ENCODE assay signal across 11 cellular contexts in genomic region chr19:1361601-1362384, GRCh38. TPM values are rescaled to one million over a fixed set of nuclear protein-coding genes. Genes with fewer than 3 reads are reported as not detected.
DNase-seq lines count a peak whose midpoint lies in the region; ATAC-seq, FAIRE-seq and TF ChIP-seq lines count a peak whose summit lies in the region.
"Had no signal": no experiment of that assay in that cellular context is flagged by ENCODE, and none has a peak within 500 bp of the region (broad histone marks: within the 10 kb centered on the region; RNA-seq: fewer than 3 reads in every experiment).

No MANE protein-coding gene starts in this region.

- no peak overlapping the region for H3K4me3 Mint-ChIP-seq in endodermal cell
- no peak overlapping the region for H3K4me3 Mint-ChIP-seq in natural killer cell
- H3K4me3 Mint-ChIP-seq: activated naive CD8-positive, alpha-beta T cell treated with anti-CD3 and anti-CD28 coated beads, Interleukin-2, amount 50 U/mL, for 24 hours had no signal

- peaks cover 32% of the 10 kb centered on the region for H3K36me3 ChIP-seq in BJ (ENCODE audit: control insufficient read depth, insufficient read depth, low read length)
- H3K36me3 ChIP-seq in endodermal cell (ENCODE audit: control insufficient read depth, insufficient read depth, low read length), result peaks cover 91% of the 10 kb centered on the region
- peaks cover 3% of the 10 kb centered on the region for H3K36me3 ChIP-seq in mesendoderm (ENCODE audit: control insufficient read depth, insufficient read depth, low read length)
- H3K36me3 ChIP-seq in kidney (ENCODE audit: control insufficient read depth in 1 of 2, insufficient read depth in 2 of 2, low read length in 2 of 2), result peaks cover 12 to 38% of the 10 kb centered on the region in 2 donors

- H3K9me3 ChIP-seq in endodermal cell (ENCODE audit: control insufficient read depth, low read length) (no peaks in the 10 kb centered on the region), kidney (ENCODE audit: control insufficient read depth in 1 of 2, low read length in 2 of 2) (no peaks in the 10 kb centered on the region)

- peak overlapping the region; percentile 78 for H3K27ac ChIP-seq in endodermal cell (ENCODE audit: low read depth, low read length)
- H3K27ac ChIP-seq in mesendoderm (ENCODE audit: low read depth, low read length), result no peak overlapping the region
- no peak overlapping the region for H3K27ac ChIP-seq in kidney (ENCODE audit: low read depth in 2 of 2, low read length in 2 of 2)

- FAIRE-seq in kidney (lab: Jason Lieb, UNC), result no peak

- H3K27me3 Mint-ChIP-seq in endodermal cell (ENCODE audit: insufficient read depth), result no peaks in the 10 kb centered on the region
- H3K27me3 Mint-ChIP-seq in natural killer cell (ENCODE audit: low read depth in 2 of 2), result no peaks in the 10 kb centered on the region
- H3K27me3 Mint-ChIP-seq: activated naive CD8-positive, alpha-beta T cell treated with anti-CD3 and anti-CD28 coated beads, Interleukin-2, amount 50 U/mL, for 24 hours had no signal

- H3K27ac Mint-ChIP-seq in endodermal cell (no peak overlapping the region), natural killer cell (no peak overlapping the region)
- H3K27ac Mint-ChIP-seq: activated naive CD8-positive, alpha-beta T cell treated with anti-CD3 and anti-CD28 coated beads, Interleukin-2, amount 50 U/mL, for 24 hours had no signal

- DNase-seq in BJ (ENCODE audit: low read depth) (no peak), NCI-H69 (lab: John Stamatoyannopoulos, UW) (peak; percentile 18), endodermal cell (no peak), non-pigmented ciliary epithelial cell (ENCODE audit: low read depth) (peak; percentile 78), mesendoderm (no peak), middle frontal gyrus (ENCODE audit: extremely low spot score, low spot score) (no peak), kidney (no peak), natural killer cell (no peak)
- DNase-seq: activated naive CD8-positive, alpha-beta T cell treated with anti-CD3 and anti-CD28 coated beads, Interleukin-2, amount 50 U/mL, for 24 hours; T-helper 2 cell had no signal

- no peak overlapping the region for H3K18ac ChIP-seq in mesendoderm (ENCODE audit: low read length)

- H3K4me1 Mint-ChIP-seq in endodermal cell, result peaks cover 27% of the 10 kb centered on the region
- H3K4me1 Mint-ChIP-seq in natural killer cell, result peaks cover 29 to 30% of the 10 kb centered on the region in 2 donors

- no peak overlapping the region for H3K4ac ChIP-seq in mesendoderm (ENCODE audit: low read depth, low read length)

- TF ChIP-seq CTCF in BJ (IDR thresholded peaks at IDR 0.05; ENCODE audit: insufficient read depth, low read depth, low read length) (no peak), endodermal cell (conservative IDR thresholded peaks at IDR 0.05) (no peak), kidney (IDR thresholded peaks at IDR 0.05; ENCODE audit: borderline replicate concordance, extremely low read depth, insufficient read depth) (no peak), natural killer cell (IDR thresholded peaks at IDR 0.05) (no peak)

- intact Hi-C loops in kidney (cut with DNase I) (no loop called here), natural killer cell (cut with micrococcal nuclease) (no loop called here)

- no peak overlapping the region for H3K4me2 ChIP-seq in mesendoderm (ENCODE audit: low read length)

- H4K5ac ChIP-seq in mesendoderm (ENCODE audit: low read length), result no peak overlapping the region

- H3K79me1 ChIP-seq in mesendoderm (ENCODE audit: low read length), result peaks cover 4% of the 10 kb centered on the region

- no peak overlapping the region for H3K56ac ChIP-seq in mesendoderm (ENCODE audit: low read length)

- H2AK5ac ChIP-seq in mesendoderm (ENCODE audit: low read length), result no peak overlapping the region

- no peak overlapping the region for H2BK5ac ChIP-seq in mesendoderm (ENCODE audit: low read length)

- peak overlapping the region; percentile 27 for H3K4me3 ChIP-seq in BJ (ENCODE audit: low read depth, low read length)
- H3K4me3 ChIP-seq in endodermal cell (ENCODE audit: low read length), result no peak overlapping the region
- no peak overlapping the region for H3K4me3 ChIP-seq in mesendoderm (ENCODE audit: low read length)
- no peak overlapping the region for H3K4me3 ChIP-seq in kidney (ENCODE audit: low read length in 2 of 2)

- ATAC-seq in natural killer cell, result no peak
- ATAC-seq: activated naive CD8-positive, alpha-beta T cell treated with anti-CD3 and anti-CD28 coated beads, Interleukin-2, amount 50 U/mL, for 24 hours; HCT116 had no signal

- H3K9me3 Mint-ChIP-seq in endodermal cell (no peaks in the 10 kb centered on the region), natural killer cell (no peaks in the 10 kb centered on the region)
- H3K9me3 Mint-ChIP-seq: activated naive CD8-positive, alpha-beta T cell treated with anti-CD3 and anti-CD28 coated beads, Interleukin-2, amount 50 U/mL, for 24 hours had no signal

- H3K27me3 ChIP-seq in BJ (ENCODE audit: control insufficient read depth, insufficient read depth, low read length) (no peaks in the 10 kb centered on the region), endodermal cell (ENCODE audit: control insufficient read depth, insufficient read depth, low read length, poor library complexity, severe bottlenecking) (no peaks in the 10 kb centered on the region), mesendoderm (ENCODE audit: insufficient read depth, low read length, poor library complexity) (no peaks in the 10 kb centered on the region)

- H3K9ac ChIP-seq in endodermal cell (ENCODE audit: extremely low read depth, low read length, poor library complexity, severe bottlenecking), result no peak overlapping the region
- no peak overlapping the region for H3K9ac ChIP-seq in mesendoderm (ENCODE audit: low read length)
- H3K9ac ChIP-seq in kidney (ENCODE audit: low read length in 2 of 2), result no peak overlapping the region

- POLR2A ChIA-PET in BJ (lab: Charles Lee), result interaction anchor here (0.5 kb wide), 1 partner anchor 14 kb away, joined by 22 read pairs; no protein-coding TSS in a partner anchor

- no peaks in the 10 kb centered on the region for H3K4me1 ChIP-seq in endodermal cell (ENCODE audit: control insufficient read depth, insufficient read depth, low read length)
- H3K4me1 ChIP-seq in mesendoderm (ENCODE audit: control insufficient read depth, low read depth, low read length), result no peaks in the 10 kb centered on the region
- H3K4me1 ChIP-seq in kidney (ENCODE audit: control insufficient read depth in 1 of 2, insufficient read depth in 1 of 2, low read depth in 1 of 2, low read length in 2 of 2), result peaks cover 0 to 5% of the 10 kb centered on the region in 2 donors

- H4K8ac ChIP-seq in mesendoderm (ENCODE audit: low read depth, low read length), result no peak overlapping the region

- H3K79me2 ChIP-seq in mesendoderm (ENCODE audit: control insufficient read depth, insufficient read depth, low read length), result peaks cover 4% of the 10 kb centered on the region

- no peak overlapping the region for H2BK120ac ChIP-seq in mesendoderm (ENCODE audit: low read depth, low read length)

- H2BK15ac ChIP-seq in mesendoderm (replicated peaks; ENCODE audit: low read depth), result no peak overlapping the region

- H3K36me3 Mint-ChIP-seq in endodermal cell (ENCODE audit: low read depth) (peaks cover 78% of the 10 kb centered on the region), natural killer cell (no peaks in the 10 kb centered on the region)

- WGBS in endodermal cell (ENCODE audit: insufficient coverage in 1 of 2, insufficient read length in 1 of 2), 2 experiments, result 93 to 94% methylated on average over 20 to 30 of the region's 30 CpGs
- no CpG with 5 or more reads among the region's 30 CpGs for WGBS in mesendoderm (ENCODE audit: extremely low coverage, insufficient coverage, low lambda C conversion rate)

- H3K23ac ChIP-seq in mesendoderm (ENCODE audit: low read length), result no peak overlapping the region

- CTCF ChIA-PET in BJ (lab: Yijun Ruan, JAX), result interaction anchor here (0.8 to 1.7 kb wide), 3 partner anchors 9 to 47 kb away, joined by 3 to 10 read pairs (median 3); no protein-coding TSS in a partner anchor

RNA-seq across cellular contexts. Expression of gene NDUFS7, which starts 21.9 kb away (rescaled TPM):
- 35.5 and 59.6 TPM in 2 replicates for polyA plus RNA-seq in BJ (2011; rRNA removed)
- 12.9 and 20.4 TPM in 2 replicates for polyA minus RNA-seq in BJ (2011; rRNA and poly(A)+ RNA removed)
- total RNA-seq in endodermal cell, result 10 to 100 TPM; 57.0 to 62.5 TPM
- 87.8 TPM for polyA plus RNA-seq in endodermal cell (2013, experiment 1 of 2)
- 64.6 TPM for polyA plus RNA-seq in endodermal cell (2013, experiment 2 of 2)
- polyA plus RNA-seq in mesendoderm (2013, experiment 1 of 2), result 40.8 TPM
- 41.7 TPM for polyA plus RNA-seq in mesendoderm (2013, experiment 2 of 2)
- total RNA-seq in kidney, result 85.5 TPM
- 265 TPM for polyA plus RNA-seq in kidney (ENCODE audit: insufficient read depth, low read depth, low replicate concordance)
- total RNA-seq in natural killer cell, result 10 to 100 TPM; 60.8 to 67.9 (median 66.6) TPM

RNA-seq across cellular contexts. Expression of gene GAMT, which starts 39.5 kb away (rescaled TPM):
- polyA plus RNA-seq in BJ (2011; rRNA removed) (26.9 and 43.7 TPM in 2 replicates), kidney (ENCODE audit: insufficient read depth, low read depth, low replicate concordance) (209 TPM)
- polyA minus RNA-seq in BJ (2011; rRNA and poly(A)+ RNA removed), result 17.9 and 31.2 TPM in 2 replicates
- total RNA-seq in endodermal cell (10 to 100 TPM; 38.4 to 49.6 TPM), kidney (16.3 TPM), natural killer cell (1 to 10 TPM; 5.1 to 7.5 (median 7.1) TPM)
- 35.0 TPM for polyA plus RNA-seq in endodermal cell (2013, experiment 1 of 2)
- 29.8 TPM for polyA plus RNA-seq in endodermal cell (2013, experiment 2 of 2)
- 5.3 TPM for polyA plus RNA-seq in mesendoderm (2013, experiment 1 of 2)
- 6.2 TPM for polyA plus RNA-seq in mesendoderm (2013, experiment 2 of 2)

RNA-seq across cellular contexts. Expression of gene DAZAP1, which starts 45.6 kb away (rescaled TPM):
- polyA plus RNA-seq in BJ (2011; rRNA removed), result 38.3 and 48.9 TPM in 2 replicates
- polyA minus RNA-seq in BJ (2011; rRNA and poly(A)+ RNA removed), result 18.8 and 19.6 TPM in 2 replicates
- total RNA-seq in endodermal cell, result 100 to 1,000 TPM; 154 to 179 TPM
- polyA plus RNA-seq in endodermal cell (2013, experiment 1 of 2), result 94.3 TPM
- 85.7 TPM for polyA plus RNA-seq in endodermal cell (2013, experiment 2 of 2)
- polyA plus RNA-seq in mesendoderm (2013, experiment 1 of 2), result 243 TPM
- 246 TPM for polyA plus RNA-seq in mesendoderm (2013, experiment 2 of 2)
- 98.5 TPM for total RNA-seq in kidney
- polyA plus RNA-seq in kidney (ENCODE audit: insufficient read depth, low read depth, low replicate concordance), result 47.7 TPM
- total RNA-seq in natural killer cell, result 100 to 1,000 TPM; 166 to 207 (median 170) TPM

Comparison
In these comparisons a context has a peak if more than half of its experiments do, and no peak if none do; other contexts are left out.
1. DNase-seq: peak in NCI-H69 (single experiment) and non-pigmented ciliary epithelial cell (single experiment); none in BJ (single experiment), endodermal cell (single experiment), mesendoderm (single experiment), middle frontal gyrus (single experiment), kidney (single experiment) and natural killer cell (single experiment).